In genomic region chr1:240239309-240239708, GRCh38 we compare ENCODE assay signal across 22 cellular contexts.
"Had no signal": no experiment of that assay in that cellular context is flagged by ENCODE, and none has a peak within 500 bp of the region (broad histone marks: within the 10 kb centered on the region; RNA-seq: fewer than 3 reads in every experiment).

No MANE protein-coding gene starts in this region.

- H3K4me3 ChIP-seq: left ventricle myocardium inferior, lung, neural progenitor cell, ovary, right atrium auricular region, right lobe of liver, suprapubic skin, thoracic aorta, tibial artery, upper lobe of right lung had no signal

- H3K4me1 ChIP-seq: left ventricle myocardium inferior, neural progenitor cell, right atrium auricular region, right lobe of liver, suprapubic skin, tibial artery, upper lobe of right lung had no signal

- ATAC-seq: natural killer cell; right lobe of liver; stimulated activated effector memory CD8-positive, alpha-beta T cell treated with anti-CD3 and anti-CD28 coated beads, Interleukin-12 subunit alpha, Interleukin-12 subunit beta, amount 100 ng/mL, for 72 hours; upper lobe of right lung had no signal

- H2AFZ ChIP-seq: neural progenitor cell had no signal

- H3K9me3 ChIP-seq: left ventricle myocardium inferior, neutrophil, ovary, right atrium auricular region, right lobe of liver, suprapubic skin, thoracic aorta, tibial artery, upper lobe of right lung had no signal

- DNase-seq: islet precursor cell; left ventricle myocardium inferior; mesendoderm; naive B cell; natural killer cell; nephron progenitor cell; ovary; right lobe of liver; stimulated activated CD4-positive, alpha-beta T cell treated with anti-CD3 and anti-CD28 coated beads, Interleukin-12 subunit alpha, Interleukin-12 subunit beta, amount 100 ng/mL, for 4 hours; stimulated activated CD4-positive, alpha-beta T cell treated with anti-CD3 and anti-CD28 coated beads, Interleukin-15, amount 100 ng/mL, for 24 hours; stimulated activated CD4-positive, alpha-beta T cell treated with anti-CD3 and anti-CD28 coated beads, Interleukin-4, amount 100 ng/mL, for 24 hours; stimulated activated naive CD4-positive, alpha-beta T cell; tibial artery; trophoblast cell; upper lobe of right lung had no signal

- H3K4me2 ChIP-seq: neural progenitor cell had no signal

- H3K36me3 ChIP-seq: left ventricle myocardium inferior, neural progenitor cell, neutrophil, ovary, right atrium auricular region, right lobe of liver, suprapubic skin, thoracic aorta, tibial artery, upper lobe of right lung had no signal

- H3K9ac ChIP-seq: neural progenitor cell had no signal

- H3K27ac ChIP-seq: left ventricle myocardium inferior, neural progenitor cell, neutrophil, ovary, right atrium auricular region, right lobe of liver, suprapubic skin, thoracic aorta, tibial artery, upper lobe of right lung had no signal

- H3K27me3 ChIP-seq: neural progenitor cell, neutrophil, ovary, right atrium auricular region, right lobe of liver, suprapubic skin, tibial artery, upper lobe of right lung had no signal
